In the genomic region with DNA sequence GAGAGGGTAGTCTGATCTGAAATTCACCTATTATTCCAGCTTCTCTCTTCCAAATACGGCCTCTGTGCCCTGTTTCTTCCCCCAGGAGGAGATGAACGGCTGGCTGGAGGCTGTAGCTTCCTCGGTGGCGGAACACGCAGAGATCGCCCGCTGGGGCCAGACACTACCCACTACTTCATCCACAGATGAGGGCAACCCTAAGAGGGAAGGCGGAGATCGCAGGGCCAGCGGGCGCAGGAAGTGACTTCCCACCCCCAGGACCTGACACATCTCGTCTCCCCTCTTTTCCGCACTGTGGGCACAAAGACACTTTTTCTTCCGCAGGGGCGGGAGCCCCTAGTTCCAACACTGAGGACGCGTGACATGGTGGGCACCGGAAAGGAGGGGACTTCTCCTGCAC, we compare ENCODE assay signal across 18 cellular contexts. TPM values are rescaled to one million over a fixed set of nuclear protein-coding genes. Genes with fewer than 3 reads are reported as not detected.
A peak's percentile ranks its signal among the peaks of the same experiment; 100 is the strongest.
DNase-seq lines count a peak whose midpoint lies in the region; ATAC-seq and TF ChIP-seq lines count a peak whose summit lies in the region.
"Had no signal": no experiment of that assay in that cellular context is flagged by ENCODE, and none has a peak within 500 bp of the region (broad histone marks: within the 10 kb centered on the region; RNA-seq: fewer than 3 reads in every experiment).

No MANE protein-coding gene starts in this region.

- DNase-seq in activated CD4-positive, alpha-beta T cell treated with anti-CD3 and anti-CD28 coated beads, Interleukin-2, amount 10 ng/mL, durations not matched to agents 7 days and 5 days = no peak
- DNase-seq in activated CD4-positive, alpha-beta T cell treated with anti-CD3 and anti-CD28 coated beads, Interleukin-2, amount 50 U/mL, for 48 hours = no peak
- DNase-seq in IMR-90 = no peak
- DNase-seq in endodermal cell = no peak
- DNase-seq in neural progenitor cell (ENCODE audit: low spot score) = no peak
- no peak for DNase-seq in activated CD4-positive, CD25-positive, alpha-beta regulatory T cell (lab: John Stamatoyannopoulos, UW)
- no peak for DNase-seq in NK-92 (lab: John Stamatoyannopoulos, UW; ENCODE audit: unreplicated experiment)
- DNase-seq: activated CD4-positive, alpha-beta T cell treated with anti-CD3 and anti-CD28 coated beads for 1 hour; activated effector memory CD4-positive, alpha-beta T cell treated with anti-CD3 and anti-CD28 coated beads, Interleukin-2, amount 50 U/mL, for 16 hours; esophagus squamous epithelium; GF-D8; hippocampal formation; left ventricle myocardium superior; NCI-H2107; NCI-H774; stimulated activated CD4-positive, alpha-beta T cell treated with anti-CD3 and anti-CD28 coated beads, Interleukin-1b, Interleukin-23, amount 100 ng/mL, for 48 hours had no signal

- H4K20me1 ChIP-seq in IMR-90 (ENCODE audit: insufficient read depth, low read length) (no peaks in the 10 kb centered on the region), neural progenitor cell (ENCODE audit: low read depth) (no peaks in the 10 kb centered on the region)

- H3K36me3 ChIP-seq in IMR-90 (ENCODE audit: control insufficient read depth, insufficient read depth, low read length) (peaks cover 7% of the 10 kb centered on the region), endodermal cell (ENCODE audit: control insufficient read depth, insufficient read depth, low read length) (peaks cover 15% of the 10 kb centered on the region), neural progenitor cell (no peaks in the 10 kb centered on the region)

- H3K9me3 ChIP-seq in IMR-90 (ENCODE audit: control insufficient read depth, insufficient read depth, low read length) = no peaks in the 10 kb centered on the region
- H3K9me3 ChIP-seq in endodermal cell (ENCODE audit: control insufficient read depth, low read length) = no peaks in the 10 kb centered on the region
- H3K9me3 ChIP-seq in neural progenitor cell (ENCODE audit: low read depth) = no peaks in the 10 kb centered on the region
- H3K9me3 ChIP-seq: esophagus squamous epithelium, suprapubic skin had no signal

- H3K18ac ChIP-seq in IMR-90 (ENCODE audit: low read depth, low read length) = no peak overlapping the region

- H3K79me2 ChIP-seq in neural progenitor cell (ENCODE audit: low read depth) = no peaks in the 10 kb centered on the region

- H2AK5ac ChIP-seq in IMR-90 (ENCODE audit: low read depth, low read length) = no peak overlapping the region

- H3K4ac ChIP-seq in IMR-90 (ENCODE audit: low read depth, low read length) = no peak overlapping the region

- POLR2A ChIA-PET in activated CD4-positive, alpha-beta T cell treated with anti-CD3 and anti-CD28 coated beads, Interleukin-2, amount 10 ng/mL, durations not matched to agents 7 days and 5 days (lab: Charles Lee) = interaction anchor here (0.6 kb wide), 1 partner anchor 227 kb away, joined by 4 read pairs; a partner anchor contains a TSS
- POLR2A ChIA-PET in IMR-90 (lab: Charles Lee; ENCODE audit: unreplicated experiment) = no interaction called here

- H4K5ac ChIP-seq in IMR-90 (ENCODE audit: low read depth, low read length) = no peak overlapping the region

- H3K9me1 ChIP-seq in IMR-90 (ENCODE audit: insufficient read depth, low read length) = peaks cover 8% of the 10 kb centered on the region; the same call in 1 of the 2 replicates

- no peaks in the 10 kb centered on the region for H3K27me3 Mint-ChIP-seq in activated CD4-positive, alpha-beta T cell treated with anti-CD3 and anti-CD28 coated beads, Interleukin-2, amount 10 ng/mL, durations not matched to agents 7 days and 5 days
- peaks cover 18% of the 10 kb centered on the region for H3K27me3 Mint-ChIP-seq in endodermal cell (ENCODE audit: insufficient read depth)
- H3K27me3 Mint-ChIP-seq in neural progenitor cell (ENCODE audit: insufficient read depth, low read depth) = peaks cover 12% of the 10 kb centered on the region

- H3K23ac ChIP-seq in IMR-90 (ENCODE audit: low read depth, low read length) = no peak overlapping the region

- TF ChIP-seq RAD21 in IMR-90 (IDR thresholded peaks at IDR 0.05; ENCODE audit: low read length) = no peak

- in situ Hi-C loops in IMR-90 (cut with MboI; ENCODE audit: low sequenced_read_pairs) = no loop called here

- H3K27me3 ChIP-seq in IMR-90 (ENCODE audit: control insufficient read depth, insufficient read depth, low read length) = no peaks in the 10 kb centered on the region
- H3K27me3 ChIP-seq in endodermal cell (ENCODE audit: control insufficient read depth, insufficient read depth, low read length, poor library complexity, severe bottlenecking) = peaks cover under 1% of the 10 kb centered on the region
- H3K27me3 ChIP-seq in neural progenitor cell = peaks cover 13% of the 10 kb centered on the region
- H3K27me3 ChIP-seq: esophagus squamous epithelium, suprapubic skin had no signal

- H3K36me3 Mint-ChIP-seq in activated CD4-positive, alpha-beta T cell treated with anti-CD3 and anti-CD28 coated beads, Interleukin-2, amount 10 ng/mL, durations not matched to agents 7 days and 5 days (ENCODE audit: low read depth) = peaks cover 12% of the 10 kb centered on the region
- H3K36me3 Mint-ChIP-seq in endodermal cell (ENCODE audit: low read depth) (peaks cover 8% of the 10 kb centered on the region), neural progenitor cell (no peaks in the 10 kb centered on the region)

- H3K4me1 Mint-ChIP-seq in activated CD4-positive, alpha-beta T cell treated with anti-CD3 and anti-CD28 coated beads, Interleukin-2, amount 10 ng/mL, durations not matched to agents 7 days and 5 days = peaks cover 31% of the 10 kb centered on the region
- H3K4me1 Mint-ChIP-seq in endodermal cell (peaks cover 5% of the 10 kb centered on the region), neural progenitor cell (peaks cover 10% of the 10 kb centered on the region)

- no peak overlapping the region for H3K56ac ChIP-seq in IMR-90 (ENCODE audit: extremely low read depth, insufficient read depth, low read length)

- no peak overlapping the region for H2BK5ac ChIP-seq in IMR-90 (ENCODE audit: low read depth, low read length, poor library complexity, severe bottlenecking)

- H3K4me2 ChIP-seq in IMR-90 (ENCODE audit: low read depth, low read length) = no peak overlapping the region
- no peak overlapping the region for H3K4me2 ChIP-seq in neural progenitor cell

- H4K91ac ChIP-seq in IMR-90 (ENCODE audit: insufficient read depth, low read depth, low read length) = no peak overlapping the region

- 73% methylated on average over 5 of the region's 18 CpGs; no CpG with 5 or more reads in 1 of the 2 experiments for WGBS in IMR-90 (ENCODE audit: extremely low coverage in 2 of 2, insufficient read length in 1 of 2), 2 experiments
- 85 to 88% methylated on average over 7 to 18 of the region's 18 CpGs for WGBS in endodermal cell (ENCODE audit: insufficient coverage in 1 of 2, insufficient read length in 1 of 2), 2 experiments

- H3K27ac ChIP-seq in IMR-90 (ENCODE audit: insufficient read depth, low read length) (no peak overlapping the region), endodermal cell (ENCODE audit: low read depth, low read length) (no peak overlapping the region), neural progenitor cell (no peak overlapping the region)
- H3K27ac ChIP-seq: suprapubic skin had no signal

- peaks cover 3% of the 10 kb centered on the region for H3K9me3 Mint-ChIP-seq in activated CD4-positive, alpha-beta T cell treated with anti-CD3 and anti-CD28 coated beads, Interleukin-2, amount 10 ng/mL, durations not matched to agents 7 days and 5 days
- peaks cover 3% of the 10 kb centered on the region for H3K9me3 Mint-ChIP-seq in endodermal cell
- no peaks in the 10 kb centered on the region for H3K9me3 Mint-ChIP-seq in neural progenitor cell

- peak overlapping the region; percentile 22 for H3K4me3 Mint-ChIP-seq in activated CD4-positive, alpha-beta T cell treated with anti-CD3 and anti-CD28 coated beads, Interleukin-2, amount 10 ng/mL, durations not matched to agents 7 days and 5 days
- H3K4me3 Mint-ChIP-seq in endodermal cell (peak overlapping the region; percentile 78), neural progenitor cell (peak overlapping the region; percentile 73)

- dilution Hi-C loops in IMR-90 (cut with HindIII; ENCODE audit: low sequenced_read_pairs, unreplicated experiment) = no loop called here

- no peak overlapping the region for H3K27ac Mint-ChIP-seq in activated CD4-positive, alpha-beta T cell treated with anti-CD3 and anti-CD28 coated beads, Interleukin-2, amount 10 ng/mL, durations not matched to agents 7 days and 5 days
- no peak overlapping the region for H3K27ac Mint-ChIP-seq in endodermal cell
- no peak overlapping the region for H3K27ac Mint-ChIP-seq in neural progenitor cell

- peak overlapping the region; percentile 76 for H2AK9ac ChIP-seq in IMR-90 (replicated peaks; ENCODE audit: low read depth, low read length, poor library complexity)

- H2BK15ac ChIP-seq in IMR-90 (ENCODE audit: low read depth, low read length) = no peak overlapping the region

- intact Hi-C loops in IMR-90 (cut with micrococcal nuclease) = no loop called here

- CTCF ChIA-PET in activated CD4-positive, alpha-beta T cell treated with anti-CD3 and anti-CD28 coated beads, Interleukin-2, amount 10 ng/mL, durations not matched to agents 7 days and 5 days (lab: Charles Lee) = interaction anchor here (0.5 kb wide), 1 partner anchor 70 kb away, joined by 4 read pairs; no protein-coding TSS in a partner anchor
- CTCF ChIA-PET in IMR-90 (lab: Yijun Ruan, JAX) = interaction anchor here (0.6 kb wide), 1 partner anchor 104 kb away, joined by 4 read pairs; no protein-coding TSS in a partner anchor

- no peak overlapping the region for H2BK120ac ChIP-seq in IMR-90 (ENCODE audit: low read depth, low read length)

- no peak overlapping the region for H4K8ac ChIP-seq in IMR-90 (ENCODE audit: low read depth in 2 of 2, low read length in 2 of 2)

- peak overlapping the region; percentile 54 for H2AFZ ChIP-seq in IMR-90 (replicated peaks; ENCODE audit: low read length, poor library complexity)
- H2AFZ ChIP-seq in neural progenitor cell (replicated peaks) = no peak overlapping the region

- no peak overlapping the region for H3K4me3 ChIP-seq in IMR-90 (ENCODE audit: insufficient read depth, low read depth, low read length)
- H3K4me3 ChIP-seq in endodermal cell (ENCODE audit: low read length) = no peak overlapping the region
- H3K4me3 ChIP-seq in neural progenitor cell = no peak overlapping the region

- H3K9ac ChIP-seq in IMR-90 (ENCODE audit: low read depth, low read length) = no peak overlapping the region
- no peak overlapping the region for H3K9ac ChIP-seq in endodermal cell (ENCODE audit: extremely low read depth, low read length, poor library complexity, severe bottlenecking)
- H3K9ac ChIP-seq in neural progenitor cell = no peak overlapping the region

- TF ChIP-seq CTCF in IMR-90 (conservative IDR thresholded peaks at IDR 0.05; ENCODE audit: low read depth, low read length) = no peak
- TF ChIP-seq CTCF in endodermal cell (conservative IDR thresholded peaks at IDR 0.05) = no peak
- TF ChIP-seq CTCF in neural progenitor cell (IDR thresholded peaks at IDR 0.05) = no peak

- ATAC-seq in IMR-90 (ENCODE audit: low read depth) (no peak), HG02678 (IDR thresholded peaks at IDR 0.05; ENCODE audit: unreplicated experiment) (no peak)
- ATAC-seq: left ventricle myocardium superior had no signal

- TF ChIP-seq POLR2A in IMR-90 (IDR thresholded peaks at IDR 0.05; ENCODE audit: low read depth, low read length) = no peak

- H2BK20ac ChIP-seq in IMR-90 (ENCODE audit: low read depth, low read length) = no peak overlapping the region

- H3K14ac ChIP-seq in IMR-90 (replicated peaks; ENCODE audit: low read depth, low read length) = no peak overlapping the region

- peaks cover 26% of the 10 kb centered on the region for H3F3A ChIP-seq in neural progenitor cell (ENCODE audit: low read depth)

- peaks cover 4% of the 10 kb centered on the region for H3K4me1 ChIP-seq in IMR-90 (ENCODE audit: control insufficient read depth, insufficient read depth, low read length)
- no peaks in the 10 kb centered on the region for H3K4me1 ChIP-seq in endodermal cell (ENCODE audit: control insufficient read depth, insufficient read depth, low read length)
- H3K4me1 ChIP-seq in neural progenitor cell = no peaks in the 10 kb centered on the region

- no TSS peak for BruUV-seq in IMR-90 (replicated peaks; lab: Mats Ljungman, UMichigan)

- H3K79me1 ChIP-seq in IMR-90 (ENCODE audit: low read depth in 1 of 2, low read length in 2 of 2) = peaks cover 5 to 19% of the 10 kb centered on the region in 2 experiments; a peak in 2 of 4 replicates

RNA-seq across cellular contexts. Expression of a gene that starts 1.3 kb away (rescaled TPM):
- total RNA-seq in activated CD4-positive, alpha-beta T cell treated with anti-CD3 and anti-CD28 coated beads, Interleukin-2, amount 10 ng/mL, durations not matched to agents 7 days and 5 days = 100 to 1,000 TPM; 147 to 158 TPM
- 15.6 and 16.1 TPM in 2 replicates for total RNA-seq in IMR-90 (2012; rRNA removed)
- polyA plus RNA-seq in IMR-90 (2012; rRNA removed) = 94.0 and 108 TPM in 2 replicates
- polyA plus RNA-seq in IMR-90 (2012; cell fraction: cytosol; rRNA removed) = 70.5 and 114 TPM in 2 replicates
- 124 and 239 TPM in 2 replicates for polyA plus RNA-seq in IMR-90 (2012; cell fraction: nucleus; rRNA removed; ENCODE audit: low replicate concordance)
- 100 to 1,000 TPM; 110 TPM for total RNA-seq in endodermal cell
- polyA plus RNA-seq in endodermal cell (2013, experiment 1 of 2) = 90.9 TPM
- polyA plus RNA-seq in endodermal cell (2013, experiment 2 of 2) = 81.4 TPM
- 20.6 and 63.7 TPM in 2 replicates for total RNA-seq in neural progenitor cell (ENCODE audit: low replicate concordance)

RNA-seq across cellular contexts. Expression of a gene that starts 25.8 kb away (rescaled TPM):
- 10 to 100 TPM; 71.3 to 75.7 TPM for total RNA-seq in activated CD4-positive, alpha-beta T cell treated with anti-CD3 and anti-CD28 coated beads, Interleukin-2, amount 10 ng/mL, durations not matched to agents 7 days and 5 days
- total RNA-seq in IMR-90 (2012; rRNA removed) (4.4 and 14.7 TPM in 2 replicates), endodermal cell (100 to 1,000 TPM; 104 to 133 TPM), neural progenitor cell (ENCODE audit: low replicate concordance) (24.7 and 70.0 TPM in 2 replicates)
- polyA plus RNA-seq in IMR-90 (2012; rRNA removed) = 61.6 and 70.3 TPM in 2 replicates
- polyA plus RNA-seq in IMR-90 (2012; cell fraction: cytosol; rRNA removed) = 121 and 133 TPM in 2 replicates
- polyA plus RNA-seq in IMR-90 (2012; cell fraction: nucleus; rRNA removed; ENCODE audit: low replicate concordance) = 202 and 477 TPM in 2 replicates
- polyA plus RNA-seq in endodermal cell (2013, experiment 1 of 2) = 219 TPM
- 194 TPM for polyA plus RNA-seq in endodermal cell (2013, experiment 2 of 2)

Comparison
In these comparisons a context has a peak if more than half of its experiments do, and no peak if none do; other contexts are left out.
1. H3K4me3 Mint-ChIP-seq: peak in every context shown above with its lines; median percentile 78 in endodermal cell; 73 in neural progenitor cell; 22 in activated CD4-positive, alpha-beta T cell treated with anti-CD3 and anti-CD28 coated beads, Interleukin-2, amount 10 ng/mL, durations not matched to agents 7 days and 5 days.